ENCODE assay signal across 25 cellular contexts in genomic region chr1:51691920-51692319, GRCh38.
DNase-seq lines count a peak whose midpoint lies in the region; ATAC-seq and TF ChIP-seq lines count a peak whose summit lies in the region.
"Had no signal": no experiment of that assay in that cellular context is flagged by ENCODE, and none has a peak within 500 bp of the region (broad histone marks: within the 10 kb centered on the region; RNA-seq: fewer than 3 reads in every experiment).

No MANE protein-coding gene starts in this region.

- H2AFZ ChIP-seq in mammary epithelial cell (ENCODE audit: low read depth, low read length): no peak overlapping the region

- H3K9me3 Mint-ChIP-seq in activated naive CD8-positive, alpha-beta T cell treated with anti-CD3 and anti-CD28 coated beads for 36 hours: no peaks in the 10 kb centered on the region
- H3K9me3 Mint-ChIP-seq: CD4-positive, alpha-beta T cell had no signal

- no TSS peak for BruUV-seq in mammary epithelial cell (replicated peaks; lab: Mats Ljungman, UMichigan)

- H3K79me2 ChIP-seq in mammary epithelial cell (ENCODE audit: insufficient read depth, low read length): peaks cover 47% of the 10 kb centered on the region

- H3K27me3 Mint-ChIP-seq in activated naive CD8-positive, alpha-beta T cell treated with anti-CD3 and anti-CD28 coated beads for 36 hours: no peaks in the 10 kb centered on the region
- H3K27me3 Mint-ChIP-seq: CD4-positive, alpha-beta T cell had no signal

- H3K4me1 Mint-ChIP-seq in activated naive CD8-positive, alpha-beta T cell treated with anti-CD3 and anti-CD28 coated beads for 36 hours: peaks cover 11% of the 10 kb centered on the region

- no peak overlapping the region for H3K27ac Mint-ChIP-seq in activated naive CD8-positive, alpha-beta T cell treated with anti-CD3 and anti-CD28 coated beads for 36 hours
- H3K27ac Mint-ChIP-seq: CD4-positive, alpha-beta T cell had no signal

- H3K27ac ChIP-seq in cardiac muscle cell (peak overlapping the region; percentile 13), heart left ventricle (no peak overlapping the region), mammary epithelial cell (ENCODE audit: insufficient read depth, low read depth, low read length) (peak overlapping the region; percentile 99), liver (ENCODE audit: low read depth in 1 of 2, low read length in 2 of 2) (peak overlapping the region; percentile 5 to 26), psoas muscle (no peak overlapping the region)
- H3K27ac ChIP-seq: BLaER1 treated with 17β-estradiol and CSF1 and Interleukin-3, amounts not matched to agents 10 nM and 100 nM; SJCRH30 had no signal

- CTCF ChIA-PET in mammary epithelial cell (lab: Charles Lee; ENCODE audit: low non-redundant PET): no interaction called here

- no peaks in the 10 kb centered on the region for H3K9me3 ChIP-seq in cardiac muscle cell (ENCODE audit: low read depth)
- H3K9me3 ChIP-seq in heart left ventricle: no peaks in the 10 kb centered on the region
- no peaks in the 10 kb centered on the region for H3K9me3 ChIP-seq in mammary epithelial cell (replicated peaks; ENCODE audit: insufficient read depth, low read length)
- H3K9me3 ChIP-seq in liver (ENCODE audit: control insufficient read depth in 4 of 4, low read length in 3 of 4): no peaks in the 10 kb centered on the region
- H3K9me3 ChIP-seq in psoas muscle: no peaks in the 10 kb centered on the region
- H3K9me3 ChIP-seq: BLaER1 treated with 17β-estradiol and CSF1 and Interleukin-3, amounts not matched to agents 10 nM and 100 nM; SJCRH30 had no signal

- TF ChIP-seq RAD21 in liver (IDR thresholded peaks at IDR 0.05): no peak

- no peak overlapping the region for H3K4me2 ChIP-seq in mammary epithelial cell (ENCODE audit: insufficient read depth, low read depth, low read length)
- H3K4me2 ChIP-seq: BLaER1 treated with 17β-estradiol and CSF1 and Interleukin-3, amounts not matched to agents 10 nM and 100 nM had no signal

- TF ChIP-seq CTCF in cardiac muscle cell (IDR thresholded peaks at IDR 0.05; ENCODE audit: low read depth, low read length) (no peak), heart left ventricle (IDR thresholded peaks at IDR 0.05) (no peak), mammary epithelial cell (conservative IDR thresholded peaks at IDR 0.05 in 1 of 2, IDR thresholded peaks at IDR 0.05 in 1 of 2; ENCODE audit: extremely low read depth in 1 of 2, insufficient read depth in 1 of 2, low read depth in 1 of 2, low read length in 2 of 2) (no peak), liver (IDR thresholded peaks at IDR 0.05; ENCODE audit: low read depth, low read length, missing input control) (no peak), psoas muscle (IDR thresholded peaks at IDR 0.05) (no peak)

- in situ Hi-C loops in mammary epithelial cell (cut with MboI; ENCODE audit: low sequenced_read_pairs in 2 of 2): no loop called here

- TF ChIP-seq POLR2A in heart left ventricle (IDR thresholded peaks at IDR 0.05): no peak

- dilution Hi-C loops in mammary epithelial cell (cut with HindIII; ENCODE audit: low sequenced_read_pairs): no loop called here

- no peaks in the 10 kb centered on the region for H3K36me3 ChIP-seq in cardiac muscle cell
- no peaks in the 10 kb centered on the region for H3K36me3 ChIP-seq in heart left ventricle
- no peaks in the 10 kb centered on the region for H3K36me3 ChIP-seq in mammary epithelial cell (ENCODE audit: insufficient read depth, low read length)
- no peaks in the 10 kb centered on the region for H3K36me3 ChIP-seq in liver (ENCODE audit: control insufficient read depth in 4 of 4, insufficient read depth in 3 of 4, low read depth in 1 of 4, low read length in 3 of 4)
- H3K36me3 ChIP-seq in psoas muscle (ENCODE audit: insufficient read depth in 1 of 2, low read depth in 1 of 2): peaks cover 0 to 4% of the 10 kb centered on the region in 2 donors
- H3K36me3 ChIP-seq: BLaER1 treated with 17β-estradiol and CSF1 and Interleukin-3, amounts not matched to agents 10 nM and 100 nM; SJCRH30 had no signal

- H3K27me3 ChIP-seq in cardiac muscle cell (no peaks in the 10 kb centered on the region), heart left ventricle (no peaks in the 10 kb centered on the region), mammary epithelial cell (ENCODE audit: insufficient read depth, low read length) (no peaks in the 10 kb centered on the region), liver (ENCODE audit: control insufficient read depth in 4 of 4, insufficient read depth in 4 of 4, low read length in 3 of 4) (no peaks in the 10 kb centered on the region), psoas muscle (ENCODE audit: insufficient read depth in 3 of 3, low read length in 2 of 3) (no peaks in the 10 kb centered on the region)
- H3K27me3 ChIP-seq: BLaER1 treated with 17β-estradiol and CSF1 and Interleukin-3, amounts not matched to agents 10 nM and 100 nM; SJCRH30 had no signal

- H3K4me1 ChIP-seq in cardiac muscle cell (ENCODE audit: low read depth): peaks cover 18% of the 10 kb centered on the region
- H3K4me1 ChIP-seq in heart left ventricle: peaks cover 0 to 77% (median 37%) of the 10 kb centered on the region in 12 donors
- H3K4me1 ChIP-seq in mammary epithelial cell (ENCODE audit: insufficient read depth, low read length): peaks cover 54% of the 10 kb centered on the region
- peaks cover 5 to 29% (median 13%) of the 10 kb centered on the region in 4 donors for H3K4me1 ChIP-seq in liver (ENCODE audit: control insufficient read depth in 4 of 4, insufficient read depth in 4 of 4, low read length in 3 of 4)
- peaks cover 85% of the 10 kb centered on the region for H3K4me1 ChIP-seq in psoas muscle

- H3K4me3 ChIP-seq in cardiac muscle cell: no peak overlapping the region
- no peak overlapping the region for H3K4me3 ChIP-seq in heart left ventricle
- no peak overlapping the region for H3K4me3 ChIP-seq in mammary epithelial cell (replicated peaks in 1 of 3; ENCODE audit: insufficient read depth in 1 of 3, low read depth in 2 of 3, low read length in 3 of 3)
- H3K4me3 ChIP-seq in liver (ENCODE audit: low read depth in 1 of 3, low read length in 3 of 3): no peak overlapping the region
- no peak overlapping the region for H3K4me3 ChIP-seq in psoas muscle
- H3K4me3 ChIP-seq: BLaER1 treated with 17β-estradiol and CSF1 and Interleukin-3, amounts not matched to agents 10 nM and 100 nM; K562; SJCRH30 had no signal

- WGBS in heart left ventricle, 4 donors: 90 to 95% (median 94%) methylated on average over 5 of the region's 5 CpGs
- WGBS in mammary epithelial cell (ENCODE audit: low coverage, missing lambda C conversion rate): 85% methylated on average over 5 of the region's 5 CpGs
- WGBS in liver: 44% methylated on average over 5 of the region's 5 CpGs
- 89 to 92% (median 91%) methylated on average over 5 of the region's 5 CpGs for whole genome bisulfite sequencing in psoas muscle, 3 donors

- no peaks in the 10 kb centered on the region for H4K20me1 ChIP-seq in mammary epithelial cell (ENCODE audit: insufficient read depth, low read length)

- H3K4me3 Mint-ChIP-seq in activated naive CD8-positive, alpha-beta T cell treated with anti-CD3 and anti-CD28 coated beads for 36 hours: no peak overlapping the region
- H3K4me3 Mint-ChIP-seq: CD4-positive, alpha-beta T cell had no signal

- ATAC-seq in heart left ventricle (no peak), GM21717 (IDR thresholded peaks at IDR 0.05; ENCODE audit: unreplicated experiment) (no peak), psoas muscle (no peak)
- ATAC-seq: K562, Right ventricle myocardium inferior, SK-N-SH treated with all-trans-retinoic acid at 6 μM for 48 hours had no signal

- H3K9ac ChIP-seq in mammary epithelial cell (ENCODE audit: insufficient read depth, low read length): no peak overlapping the region
- peak overlapping the region in 1 of 2 donors; percentile 9 for H3K9ac ChIP-seq in liver (ENCODE audit: low read depth in 1 of 2, low read length in 2 of 2)
- H3K9ac ChIP-seq: BLaER1 treated with 17β-estradiol and CSF1 and Interleukin-3, amounts not matched to agents 10 nM and 100 nM had no signal

- intact Hi-C loops in heart left ventricle (cut with DNase I): loop anchor here in 1 of 10 donors (5.0 kb wide), 1 partner anchor 35 kb away; no protein-coding TSS in a partner anchor
- intact Hi-C loops in mammary epithelial cell (cut with micrococcal nuclease): loop anchor here (5.0 kb wide), 1 partner anchor 55 kb away; no protein-coding TSS in a partner anchor
- intact Hi-C loops in psoas muscle (cut with DNase I): no loop called here

- DNase-seq in cardiac muscle cell (ENCODE audit: low read depth in 1 of 2, low spot score in 1 of 2) (no peak), heart left ventricle (no peak), mammary epithelial cell (no peak), psoas muscle (no peak)
- DNase-seq in activated naive CD8-positive, alpha-beta T cell treated with anti-CD3 and anti-CD28 coated beads for 36 hours: no peak
- DNase-seq: AML-193; CD4-positive, alpha-beta T cell; DMS53; HCEC 1CT; Kasumi-1; MV-4-11; NCI-H1105; NCI-H1436 treated with DMSO at 0.1 percent for 48 hours; NCI-H187 treated with DMSO at 0.1 percent for 48 hours; NCI-H2171 treated with DMSO at 0.1 percent for 48 hours; NCI-H345; NCI-H510A treated with DMSO at 0.1 percent for 48 hours; NCI-H774; SJCRH30 had no signal

- H3K36me3 Mint-ChIP-seq in activated naive CD8-positive, alpha-beta T cell treated with anti-CD3 and anti-CD28 coated beads for 36 hours: no peaks in the 10 kb centered on the region

TF ChIP-seq in liver, 16 proteins besides CTCF, POLR2A, EP300 and RAD21 (continues in another document):
- TF ChIP-seq HNF4A (conservative IDR thresholded peaks at IDR 0.05) (peak in 1 of 2 donors; percentile 10), HNF4G (IDR thresholded peaks at IDR 0.05) (no peak)

Comparison
In these comparisons a context has a peak if more than half of its experiments do, and no peak if none do; other contexts are left out.
1. H3K27ac ChIP-seq: peak in cardiac muscle cell (single experiment), mammary epithelial cell (single experiment) and liver (2 of 2); none in heart left ventricle (0 of 12) and psoas muscle (single experiment).